ENCODE assay signal across 25 cellular contexts in the genomic region with DNA sequence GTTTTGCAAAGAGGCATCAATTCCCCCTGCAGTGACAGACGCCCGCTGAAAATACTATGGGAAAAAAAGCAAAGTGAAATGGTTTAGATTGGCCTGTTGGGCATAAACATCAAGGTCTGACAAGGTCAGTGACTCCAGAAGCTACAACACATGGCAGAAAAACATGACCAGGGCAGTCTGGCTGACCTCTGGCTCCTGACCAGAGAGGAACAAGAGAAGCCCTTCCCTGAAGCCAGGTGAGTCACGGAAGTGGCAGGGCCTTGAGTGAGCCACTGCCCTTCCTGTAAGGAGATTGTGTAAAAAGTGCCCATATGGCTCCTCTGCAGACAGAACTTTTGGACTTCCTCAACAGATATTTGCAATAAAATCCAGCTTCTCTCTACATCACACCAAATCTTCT.
DNase-seq lines count a peak whose midpoint lies in the region; ATAC-seq and TF ChIP-seq lines count a peak whose summit lies in the region.
"Had no signal": no experiment of that assay in that cellular context is flagged by ENCODE, and none has a peak within 500 bp of the region (broad histone marks: within the 10 kb centered on the region; RNA-seq: fewer than 3 reads in every experiment).

No MANE protein-coding gene starts in this region.

- peaks cover 22% of the 10 kb centered on the region for H3K4me1 ChIP-seq in parathyroid adenoma
- H3K4me1 ChIP-seq: neural progenitor cell, suprapubic skin had no signal

- ATAC-seq in HG02973 (IDR thresholded peaks at IDR 0.05; ENCODE audit: unreplicated experiment) (no peak), GM18517 (IDR thresholded peaks at IDR 0.05; ENCODE audit: unreplicated experiment) (no peak), HG02588 (IDR thresholded peaks at IDR 0.05; ENCODE audit: unreplicated experiment) (no peak), GM21526 (IDR thresholded peaks at IDR 0.05; ENCODE audit: low FRiP score, unreplicated experiment) (no peak)
- ATAC-seq: sciatic nerve; stimulated activated effector memory CD8-positive, alpha-beta T cell treated with anti-CD3 and anti-CD28 coated beads, Interleukin-12 subunit alpha, Interleukin-12 subunit beta, amount 100 ng/mL, for 72 hours had no signal

- H3K4me2 ChIP-seq in parathyroid adenoma (ENCODE audit: low read length), result no peak overlapping the region
- H3K4me2 ChIP-seq: neural progenitor cell had no signal

- no peaks in the 10 kb centered on the region for H3K27me3 ChIP-seq in parathyroid adenoma (ENCODE audit: control insufficient read depth, insufficient read depth, low read length)
- H3K27me3 ChIP-seq: brain microvascular endothelial cell, neural progenitor cell, suprapubic skin had no signal

- H3K9ac ChIP-seq in parathyroid adenoma, result no peak overlapping the region
- H3K9ac ChIP-seq: neural progenitor cell had no signal

- no peaks in the 10 kb centered on the region for H3K9me3 ChIP-seq in parathyroid adenoma (ENCODE audit: control insufficient read depth, low read length)
- H3K9me3 ChIP-seq: suprapubic skin had no signal

- no peak overlapping the region for H3K4me3 ChIP-seq in fibroblast of mammary gland (ENCODE audit: control insufficient read depth, low read depth, low read length)
- H3K4me3 ChIP-seq in parathyroid adenoma (ENCODE audit: low read depth, low read length), result no peak overlapping the region
- H3K4me3 ChIP-seq: neural progenitor cell, suprapubic skin had no signal

- H2AFZ ChIP-seq in parathyroid adenoma, result peak overlapping the region; percentile 61
- H2AFZ ChIP-seq: neural progenitor cell had no signal

- TF ChIP-seq CTCF in fibroblast of mammary gland (conservative IDR thresholded peaks at IDR 0.05; ENCODE audit: control insufficient read depth, insufficient read depth, low read depth, low read length), result no peak
- no peak for TF ChIP-seq CTCF in parathyroid adenoma (IDR thresholded peaks at IDR 0.05)

- DNase-seq in HPDE6-E6E7 (ENCODE audit: extremely low spot score) (peak; percentile 57), RPMI7951 (ENCODE audit: low read depth) (peak; percentile 85), fibroblast of mammary gland (ENCODE audit: low read depth) (peak; percentile 11)
- DNase-seq: activated CD4-positive, alpha-beta T cell treated with anti-CD3 and anti-CD28 coated beads for 48 hours; activated naive CD4-positive, alpha-beta T cell; activated T-cell treated with anti-CD3 and anti-CD28 coated beads, Interleukin-2, amount 50 U/mL, for 48 hours; brain microvascular endothelial cell; DMS79 treated with DMSO at 0.1 percent for 48 hours; effector CD8-positive, alpha-beta T cell; GOT3; head of caudate nucleus; NCI-H1436; SHP77; stimulated activated CD4-positive, alpha-beta T cell treated with anti-CD3 and anti-CD28 coated beads, Interleukin-12 subunit alpha, Interleukin-12 subunit beta, amount 100 ng/mL, for 4 hours; stimulated activated CD4-positive, alpha-beta T cell treated with anti-CD3 and anti-CD28 coated beads, Interleukin-4, amount 100 ng/mL, for 1 hour had no signal

- peak overlapping the region; percentile 46 for H3K27ac ChIP-seq in parathyroid adenoma
- H3K27ac ChIP-seq: brain microvascular endothelial cell, C4-2B, neural progenitor cell, suprapubic skin had no signal

- H3K79me2 ChIP-seq in parathyroid adenoma, result no peaks in the 10 kb centered on the region

- no peaks in the 10 kb centered on the region for H3K36me3 ChIP-seq in parathyroid adenoma (ENCODE audit: control insufficient read depth, insufficient read depth, low read length)
- H3K36me3 ChIP-seq: brain microvascular endothelial cell, neural progenitor cell, suprapubic skin had no signal

Comparison
In these comparisons a context has a peak if more than half of its experiments do, and no peak if none do; other contexts are left out.
1. DNase-seq: peak in every context shown above with its lines; median percentile 85 in RPMI7951; 57 in HPDE6-E6E7; 11 in fibroblast of mammary gland.